19 cellular contexts compared by ENCODE assay signal in genomic region chr14:35343709-35344474, GRCh38. TPM values are rescaled to one million over a fixed set of nuclear protein-coding genes. Genes with fewer than 3 reads are reported as not detected.
DNase-seq lines count a peak whose midpoint lies in the region; ATAC-seq, FAIRE-seq and TF ChIP-seq lines count a peak whose summit lies in the region.
"Had no signal": no experiment of that assay in that cellular context is flagged by ENCODE, and none has a peak within 500 bp of the region (broad histone marks: within the 10 kb centered on the region; RNA-seq: fewer than 3 reads in every experiment).

No MANE protein-coding gene starts in this region.

- DNase-seq in CD8-positive, alpha-beta T cell: no peak
- no peak for DNase-seq in ascending aorta (ENCODE audit: low spot score in 2 of 2)
- peak in 2 of 3 donors; percentile 43 to 46 for DNase-seq in right lobe of liver
- DNase-seq in small intestine: peak; percentile 93
- DNase-seq in NCI-H2081 treated with DMSO at 0.1 percent for 48 hours (lab: John Stamatoyannopoulos, UW): no peak
- no peak for DNase-seq in NCI-H146 (lab: John Stamatoyannopoulos, UW)
- DNase-seq in DMS79 (lab: John Stamatoyannopoulos, UW): no peak
- DNase-seq: activated CD4-positive, CD25-positive, alpha-beta regulatory T cell; activated CD8-positive, alpha-beta memory T cell treated with anti-CD3 and anti-CD28 coated beads for 24 hours; GM23248; NCI-H2107; NCI-H524 treated with DMSO at 0.1 percent for 48 hours; retina; T-helper 2 cell had no signal

- H3K4me3 ChIP-seq in CD8-positive, alpha-beta T cell (ENCODE audit: low read depth, low read length): no peak overlapping the region
- no peak overlapping the region for H3K4me3 ChIP-seq in ascending aorta
- no peak overlapping the region for H3K4me3 ChIP-seq in right lobe of liver
- H3K4me3 ChIP-seq in small intestine (ENCODE audit: low read depth in 1 of 2, low read length in 2 of 2): no peak overlapping the region
- H3K4me3 ChIP-seq: GM23248, lung had no signal

- no peaks in the 10 kb centered on the region for H3K36me3 ChIP-seq in CD8-positive, alpha-beta T cell (ENCODE audit: insufficient read depth, low read length)
- no peaks in the 10 kb centered on the region for H3K36me3 ChIP-seq in ascending aorta
- no peaks in the 10 kb centered on the region for H3K36me3 ChIP-seq in right lobe of liver
- H3K36me3 ChIP-seq in small intestine (ENCODE audit: control insufficient read depth in 2 of 2, insufficient read depth in 2 of 2, low read length in 2 of 2): no peaks in the 10 kb centered on the region

- H3K27me3 ChIP-seq in CD8-positive, alpha-beta T cell (ENCODE audit: insufficient read depth, low read length): no peaks in the 10 kb centered on the region
- H3K27me3 ChIP-seq in ascending aorta: no peaks in the 10 kb centered on the region
- H3K27me3 ChIP-seq in right lobe of liver: no peaks in the 10 kb centered on the region
- no peaks in the 10 kb centered on the region for H3K27me3 ChIP-seq in small intestine (ENCODE audit: control insufficient read depth in 2 of 2, insufficient read depth in 2 of 2, low read length in 2 of 2)

- H3K4me3 Mint-ChIP-seq in CD8-positive, alpha-beta T cell: no peak overlapping the region
- H3K4me3 Mint-ChIP-seq: natural killer cell treated with Interleukin-12 subunit alpha and Interleukin-12 subunit beta and Interleukin-15 and Interleukin-18, amount 100 ng/mL, for 72 hours; stimulated activated naive CD8-positive, alpha-beta T cell treated with anti-CD3 and anti-CD28 coated beads, Interleukin-15, Interleukin-2, amounts not matched to agents 100 ng/mL and 50 ng/mL, for 24 hours had no signal

- peaks cover 42% of the 10 kb centered on the region for H3K4me1 Mint-ChIP-seq in CD8-positive, alpha-beta T cell (ENCODE audit: low read depth)

- POLR2A ChIA-PET in CD8-positive, alpha-beta T cell (lab: Charles Lee): no interaction called here

- no peak for FAIRE-seq in small intestine (lab: Jason Lieb, UNC)
- FAIRE-seq: D721Med had no signal

- TF ChIP-seq CTCF in CD8-positive, alpha-beta T cell (IDR thresholded peaks at IDR 0.05): no peak
- TF ChIP-seq CTCF in ascending aorta (IDR thresholded peaks at IDR 0.05) (no peak), right lobe of liver (IDR thresholded peaks at IDR 0.05) (no peak)

- intact Hi-C loops in CD8-positive, alpha-beta T cell (cut with DNase I, micrococcal nuclease): loop anchor here in 1 of 2 experiments (10.0 kb wide), 1 partner anchor 49 kb away; the partner anchor contains the start of gene PSMA6
- intact Hi-C loops in ascending aorta (cut with DNase I) (no loop called here), right lobe of liver (cut with DNase I) (no loop called here)

- H3K9me3 ChIP-seq in CD8-positive, alpha-beta T cell (ENCODE audit: low read length): no peaks in the 10 kb centered on the region
- no peaks in the 10 kb centered on the region for H3K9me3 ChIP-seq in ascending aorta
- no peaks in the 10 kb centered on the region for H3K9me3 ChIP-seq in right lobe of liver
- no peaks in the 10 kb centered on the region for H3K9me3 ChIP-seq in small intestine (ENCODE audit: control insufficient read depth, low read depth)

- ATAC-seq in CD8-positive, alpha-beta T cell: no peak
- ATAC-seq in right lobe of liver: no peak
- ATAC-seq in GM18519 (IDR thresholded peaks at IDR 0.05; ENCODE audit: low FRiP score, unreplicated experiment): no peak
- ATAC-seq: natural killer cell treated with Interleukin-12 subunit alpha and Interleukin-12 subunit beta and Interleukin-15 and Interleukin-18, amount 100 ng/mL, for 72 hours had no signal

- H3K27ac ChIP-seq in CD8-positive, alpha-beta T cell (ENCODE audit: low read depth, low read length): no peak overlapping the region
- peak overlapping the region; percentile 95 to 97 for H3K27ac ChIP-seq in ascending aorta
- peak overlapping the region in 1 of 3 donors; percentile 25 for H3K27ac ChIP-seq in right lobe of liver
- H3K27ac ChIP-seq in small intestine (ENCODE audit: low read depth in 1 of 2, low read length in 1 of 2): peak overlapping the region; percentile 60 to 78
- H3K27ac ChIP-seq: GM23248 had no signal

- no peak for TF ChIP-seq POLR2A in right lobe of liver (IDR thresholded peaks at IDR 0.05)

- no peaks in the 10 kb centered on the region for H3K27me3 Mint-ChIP-seq in CD8-positive, alpha-beta T cell (ENCODE audit: low read depth)
- H3K27me3 Mint-ChIP-seq: natural killer cell treated with Interleukin-12 subunit alpha and Interleukin-12 subunit beta and Interleukin-15 and Interleukin-18, amount 100 ng/mL, for 72 hours; stimulated activated naive CD8-positive, alpha-beta T cell treated with anti-CD3 and anti-CD28 coated beads, Interleukin-15, Interleukin-2, amounts not matched to agents 100 ng/mL and 50 ng/mL, for 24 hours had no signal

- WGBS in right lobe of liver (ENCODE audit: insufficient coverage, low coverage, low lambda C conversion rate, missing lambda C conversion rate): 63% methylated on average over 3 of the region's 14 CpGs
- 52 to 75% (median 58%) methylated on average over 14 of the region's 14 CpGs for WGBS in small intestine, 3 donors

- no peaks in the 10 kb centered on the region for H3K36me3 Mint-ChIP-seq in CD8-positive, alpha-beta T cell
- H3K36me3 Mint-ChIP-seq: natural killer cell treated with Interleukin-12 subunit alpha and Interleukin-12 subunit beta and Interleukin-15 and Interleukin-18, amount 100 ng/mL, for 72 hours had no signal

- CTCF ChIA-PET in CD8-positive, alpha-beta T cell (lab: Charles Lee): no interaction called here

- no peaks in the 10 kb centered on the region for H3K9me3 Mint-ChIP-seq in CD8-positive, alpha-beta T cell
- H3K9me3 Mint-ChIP-seq: natural killer cell treated with Interleukin-12 subunit alpha and Interleukin-12 subunit beta and Interleukin-15 and Interleukin-18, amount 100 ng/mL, for 72 hours; stimulated activated naive CD8-positive, alpha-beta T cell treated with anti-CD3 and anti-CD28 coated beads, Interleukin-15, Interleukin-2, amounts not matched to agents 100 ng/mL and 50 ng/mL, for 24 hours had no signal

- peaks cover 29% of the 10 kb centered on the region for H3K4me1 ChIP-seq in CD8-positive, alpha-beta T cell (ENCODE audit: insufficient read depth, low read length)
- peaks cover 11 to 27% of the 10 kb centered on the region in 2 donors for H3K4me1 ChIP-seq in ascending aorta
- H3K4me1 ChIP-seq in right lobe of liver: peaks cover 0 to 81% (median 21%) of the 10 kb centered on the region in 4 donors
- H3K4me1 ChIP-seq in small intestine (ENCODE audit: control insufficient read depth in 2 of 2, insufficient read depth in 1 of 2, low read depth in 1 of 2, low read length in 1 of 2): peaks cover 15 to 17% of the 10 kb centered on the region in 2 donors

- H3K27ac Mint-ChIP-seq in CD8-positive, alpha-beta T cell: peak overlapping the region; percentile 39
- H3K27ac Mint-ChIP-seq: stimulated activated naive CD8-positive, alpha-beta T cell treated with anti-CD3 and anti-CD28 coated beads, Interleukin-15, Interleukin-2, amounts not matched to agents 100 ng/mL and 50 ng/mL, for 24 hours had no signal

RNA-seq across cellular contexts. Expression of gene PSMA6, which starts 51.7 kb away (rescaled TPM):
- 10 to 100 TPM; 72.3 to 78.9 TPM for total RNA-seq in CD8-positive, alpha-beta T cell
- 96.6 TPM for total RNA-seq in ascending aorta
- total RNA-seq in right lobe of liver: 100 to 1,000 TPM in 1 of 6 experiments, 10 to 100 TPM in 5; 66.9 to 122 (median 81.1) TPM
- polyA plus RNA-seq in small intestine: 100 to 1,000 TPM; 260 to 288 (median 272) TPM

Comparison
In these comparisons a context has a peak if more than half of its experiments do, and no peak if none do; other contexts are left out.
1. DNase-seq: peak in right lobe of liver (2 of 3) and small intestine (single experiment); none in CD8-positive, alpha-beta T cell (0 of 7), ascending aorta (0 of 2), NCI-H2081 treated with DMSO at 0.1 percent for 48 hours (single experiment), NCI-H146 (single experiment) and DMS79 (single experiment).